In the genomic region with DNA sequence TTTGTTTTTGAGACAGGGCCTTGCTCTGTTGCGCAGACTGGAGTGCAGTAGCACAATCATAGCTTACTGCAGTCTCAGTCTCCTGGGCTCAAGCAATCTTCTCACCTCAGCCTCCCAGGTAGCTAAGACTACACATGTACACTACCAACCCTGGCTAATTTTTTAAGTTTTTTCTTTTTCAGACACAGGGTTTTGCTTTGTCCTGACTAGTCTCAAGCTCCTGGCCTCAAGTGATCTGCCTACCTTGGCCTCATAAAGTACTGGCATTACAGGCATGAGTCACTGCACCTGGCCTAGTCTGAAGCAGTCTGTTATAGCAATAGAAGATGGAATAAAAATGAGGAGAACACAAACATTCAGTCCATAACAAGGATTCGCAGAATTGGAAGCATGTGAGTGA, we compare ENCODE assay signal across 22 cellular contexts.
"Had no signal": no experiment of that assay in that cellular context is flagged by ENCODE, and none has a peak within 500 bp of the region (broad histone marks: within the 10 kb centered on the region; RNA-seq: fewer than 3 reads in every experiment).

No MANE protein-coding gene starts in this region.

- H3K36me3 Mint-ChIP-seq: activated CD4-positive, alpha-beta memory T cell treated with anti-CD3 and anti-CD28 coated beads for 36 hours; activated naive CD8-positive, alpha-beta T cell treated with anti-CD3 and anti-CD28 coated beads for 36 hours; memory B cell; stimulated activated naive B cell treated with anti-CD40 and anti-IgM and Interleukin-4, amounts not matched to agents 10 μg/mL and 1 μg/mL and 100 μg/mL, for 72 hours; type B pancreatic cell had no signal

- H3K4me1 Mint-ChIP-seq: memory B cell, nephron progenitor cell had no signal

- H3K4me1 ChIP-seq: psoas muscle had no signal

- DNase-seq: activated CD4-positive, alpha-beta memory T cell treated with anti-CD3 and anti-CD28 coated beads for 36 hours; activated CD4-positive, alpha-beta T cell treated with anti-CD3 and anti-CD28 coated beads for 48 hours; activated naive CD4-positive, alpha-beta T cell treated with Interleukin-2 at 50 U/mL for 16 hours; activated naive CD8-positive, alpha-beta T cell treated with anti-CD3 and anti-CD28 coated beads for 36 hours; activated T-cell treated with anti-CD3 and anti-CD28 coated beads, Interleukin-2, amount 50 U/mL, for 48 hours; amniotic stem cell; cortex of kidney; endodermal cell; hippocampal formation; nephron progenitor cell; pancreas; psoas muscle; right cardiac atrium; small intestine; stimulated activated CD4-positive, alpha-beta T cell treated with anti-CD3 and anti-CD28 coated beads, Interleukin-15, amount 100 ng/mL, for 24 hours; stimulated activated CD8-positive, alpha-beta memory T cell treated with anti-CD3 and anti-CD28 coated beads, Interleukin-4, amount 100 ng/mL, for 48 hours; stimulated activated naive B cell treated with anti-CD40 and anti-IgM and Interleukin-4, amounts not matched to agents 10 μg/mL and 1 μg/mL and 100 μg/mL, for 72 hours; T-helper 2 cell had no signal

- H3K4me3 ChIP-seq: cardiac muscle cell, pancreas, psoas muscle, thoracic aorta had no signal

- H3K36me3 ChIP-seq: cardiac muscle cell, pancreas, thoracic aorta had no signal

- H3K27ac Mint-ChIP-seq: activated CD4-positive, alpha-beta memory T cell treated with anti-CD3 and anti-CD28 coated beads for 36 hours; activated naive CD8-positive, alpha-beta T cell treated with anti-CD3 and anti-CD28 coated beads for 36 hours; endodermal cell; memory B cell; nephron progenitor cell; stimulated activated naive B cell treated with anti-CD40 and anti-IgM and Interleukin-4, amounts not matched to agents 10 μg/mL and 1 μg/mL and 100 μg/mL, for 72 hours; type B pancreatic cell had no signal

- H3K27ac ChIP-seq: cardiac muscle cell, pancreas, psoas muscle, thoracic aorta had no signal

- H3K27me3 ChIP-seq: pancreas had no signal

- H3K9me3 Mint-ChIP-seq: activated CD4-positive, alpha-beta memory T cell treated with anti-CD3 and anti-CD28 coated beads for 36 hours; activated naive CD8-positive, alpha-beta T cell treated with anti-CD3 and anti-CD28 coated beads for 36 hours; endodermal cell; memory B cell; stimulated activated naive B cell treated with anti-CD40 and anti-IgM and Interleukin-4, amounts not matched to agents 10 μg/mL and 1 μg/mL and 100 μg/mL, for 72 hours; type B pancreatic cell had no signal

- FAIRE-seq: pancreas, small intestine had no signal

- H3K4me3 Mint-ChIP-seq: activated CD4-positive, alpha-beta memory T cell treated with anti-CD3 and anti-CD28 coated beads for 36 hours; activated naive CD8-positive, alpha-beta T cell treated with anti-CD3 and anti-CD28 coated beads for 36 hours; endodermal cell; memory B cell; nephron progenitor cell; stimulated activated naive B cell treated with anti-CD40 and anti-IgM and Interleukin-4, amounts not matched to agents 10 μg/mL and 1 μg/mL and 100 μg/mL, for 72 hours; type B pancreatic cell had no signal

- H3K27me3 Mint-ChIP-seq: activated naive CD8-positive, alpha-beta T cell treated with anti-CD3 and anti-CD28 coated beads for 36 hours; stimulated activated naive B cell treated with anti-CD40 and anti-IgM and Interleukin-4, amounts not matched to agents 10 μg/mL and 1 μg/mL and 100 μg/mL, for 72 hours had no signal

- H3K9me3 ChIP-seq: pancreas, psoas muscle, thoracic aorta had no signal

- ATAC-seq: pancreas; right cardiac atrium; stimulated activated naive B cell treated with anti-CD40 and anti-IgM and Interleukin-4, amounts not matched to agents 10 μg/mL and 1 μg/mL and 100 μg/mL, for 72 hours had no signal
